In the genomic region with DNA sequence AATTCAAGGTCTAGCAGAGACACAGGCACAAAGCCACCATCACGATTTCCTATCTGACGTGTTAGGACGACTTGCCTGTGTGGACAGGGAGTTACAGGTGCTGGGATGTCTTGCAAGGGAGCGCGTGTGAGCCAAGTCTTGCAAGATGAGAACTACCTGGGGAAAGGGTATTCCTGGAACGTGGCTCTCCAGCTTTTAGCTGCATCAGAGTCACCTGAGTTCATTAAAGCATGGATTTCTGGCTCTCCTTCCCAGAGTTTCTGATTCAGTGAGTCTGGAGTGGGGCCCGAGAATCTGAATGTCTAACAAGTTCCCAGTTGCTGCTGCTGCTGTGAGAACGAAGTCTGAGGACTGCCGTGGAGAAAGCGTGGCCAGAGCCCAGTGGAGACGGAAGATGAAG, we compare ENCODE assay signal across 18 cellular contexts. TPM values are rescaled to one million over a fixed set of nuclear protein-coding genes. Genes with fewer than 3 reads are reported as not detected.
DNase-seq lines count a peak whose midpoint lies in the region; ATAC-seq, FAIRE-seq and TF ChIP-seq lines count a peak whose summit lies in the region.
"Had no signal": no experiment of that assay in that cellular context is flagged by ENCODE, and none has a peak within 500 bp of the region (broad histone marks: within the 10 kb centered on the region; RNA-seq: fewer than 3 reads in every experiment).

No MANE protein-coding gene starts in this region.

- no peak for TF ChIP-seq CTCF in HepG2 (CRISPR knock-in tag; IDR thresholded peaks at IDR 0.05)
- TF ChIP-seq CTCF in right lobe of liver (IDR thresholded peaks at IDR 0.05) = no peak
- no peak for TF ChIP-seq CTCF in VCaP (conservative IDR thresholded peaks at IDR 0.05)

- peak overlapping the region; percentile 68 for H3K9ac ChIP-seq in HepG2 (ENCODE audit: insufficient read depth, low read depth, low read length)
- H3K9ac ChIP-seq: BLaER1 had no signal

- no peaks in the 10 kb centered on the region for H4K20me1 ChIP-seq in HepG2 (ENCODE audit: insufficient read depth, low read length)
- H4K20me1 ChIP-seq: BLaER1 had no signal

- TF ChIP-seq EP300 in HepG2 (IDR thresholded peaks at IDR 0.05; ENCODE audit: low read depth in 2 of 2, low read length in 2 of 2) (no peak), HepG2 (CRISPR knock-in tag; IDR thresholded peaks at IDR 0.05; ENCODE audit: borderline replicate concordance) (no peak)

- CTCF ChIA-PET in HepG2 (lab: Yijun Ruan, JAX; ENCODE audit: low intra/inter-chr PET ratio, low total read pairs) = no interaction called here

- peak overlapping the region; percentile 100 for H3K27ac ChIP-seq in HepG2 (ENCODE audit: extremely low read length, insufficient read depth, low read length)
- H3K27ac ChIP-seq in right lobe of liver = peak overlapping the region in 1 of 3 donors; percentile 20
- peak overlapping the region; percentile 87; the same call in 1 of the 2 replicates for H3K27ac ChIP-seq in VCaP
- no peak overlapping the region for H3K27ac ChIP-seq in caudate nucleus (ENCODE audit: low read depth, low read length)
- H3K27ac ChIP-seq: BLaER1 had no signal

- no peak for TF ChIP-seq RAD21 in HepG2 (CRISPR knock-in tag; IDR thresholded peaks at IDR 0.05)

- no peak for FAIRE-seq in HepG2 (lab: Jason Lieb, UNC)
- FAIRE-seq: GM12892, GM18507, H1 had no signal

- TF ChIP-seq POLR2A in HepG2 (IDR thresholded peaks at IDR 0.05; ENCODE audit: insufficient read depth in 1 of 2, low read depth in 2 of 2, low read length in 2 of 2) (no peak), right lobe of liver (IDR thresholded peaks at IDR 0.05) (no peak)

- H3K4me1 ChIP-seq in HepG2 (ENCODE audit: insufficient read depth, low read length) (peaks cover 76% of the 10 kb centered on the region), right lobe of liver (peaks cover 0 to 31% (median 14%) of the 10 kb centered on the region in 4 donors)

- POLR2A ChIA-PET in HepG2 (lab: Yijun Ruan, JAX) = interaction anchor here (0.8 to 2.6 kb wide), 2 partner anchors 83 to 803 kb away, joined by 3 to 16 read pairs; no protein-coding TSS in a partner anchor

- intact Hi-C loops in HepG2 (cut with micrococcal nuclease; ENCODE audit: unreplicated experiment) (no loop called here), right lobe of liver (cut with DNase I) (loop anchor here in 1 of 2 donors (5.0 kb wide), 1 partner anchor 808 kb away; no protein-coding TSS in a partner anchor)

- no peaks in the 10 kb centered on the region for H3K36me3 ChIP-seq in HepG2 (replicated peaks in 1 of 2; ENCODE audit: control insufficient read depth in 1 of 2, insufficient read depth in 2 of 2, low read length in 2 of 2)
- H3K36me3 ChIP-seq in right lobe of liver = no peaks in the 10 kb centered on the region
- H3K36me3 ChIP-seq: BLaER1 had no signal

- ATAC-seq in HepG2 (no peak), right lobe of liver (no peak), GM21360 (IDR thresholded peaks at IDR 0.05; ENCODE audit: unreplicated experiment) (no peak)
- ATAC-seq: CD8-positive, alpha-beta T cell had no signal

- DNase-seq in HepG2 (ENCODE audit: low spot score) = no peak
- DNase-seq in right lobe of liver = no peak
- DNase-seq in kidney tubule cell (ENCODE audit: low spot score) = peak; percentile 74
- DNase-seq in caudate nucleus (lab: John Stamatoyannopoulos, UW) = no peak
- DNase-seq in NCI-H187 treated with DMSO at 0.1 percent for 48 hours (lab: John Stamatoyannopoulos, UW) = no peak
- no peak for DNase-seq in activated naive CD4-positive, alpha-beta T cell (lab: John Stamatoyannopoulos, UW)
- DNase-seq: 8988T; CD8-positive, alpha-beta T cell; DMS 273 treated with DMSO at 0.1 percent for 48 hours; DMS53; GDM1; H9 had no signal

- H3K79me2 ChIP-seq in HepG2 (ENCODE audit: insufficient read depth, low read length) = no peaks in the 10 kb centered on the region

- no peak overlapping the region for H3K4me3 ChIP-seq in HepG2 (replicated peaks in 1 of 3; ENCODE audit: insufficient read depth in 1 of 3, low read depth in 2 of 3, low read length in 3 of 3)
- no peak overlapping the region for H3K4me3 ChIP-seq in right lobe of liver
- H3K4me3 ChIP-seq: BLaER1 had no signal

- in situ Hi-C loops in HepG2 (cut with HindIII; ENCODE audit: extremely low pct_ligation_motif_present, low pct_unique_long_range_greater_than_20kb) = no loop called here

- no TSS peak for BruUV-seq in HepG2 (replicated peaks; lab: Mats Ljungman, UMichigan)

- 88% methylated on average over 11 of the region's 11 CpGs for WGBS in HepG2 (ENCODE audit: low lambda C conversion rate)
- WGBS in right lobe of liver (ENCODE audit: insufficient coverage, low coverage, low lambda C conversion rate, missing lambda C conversion rate) = 77% methylated on average over 6 of the region's 11 CpGs

- H2AFZ ChIP-seq in HepG2 (ENCODE audit: low read length) = no peak overlapping the region

- no peaks in the 10 kb centered on the region for H3K27me3 ChIP-seq in HepG2 (ENCODE audit: control insufficient read depth in 1 of 2, insufficient read depth in 2 of 2, low read length in 2 of 2)
- H3K27me3 ChIP-seq in right lobe of liver = no peaks in the 10 kb centered on the region
- H3K27me3 ChIP-seq: BLaER1 had no signal

- no peak overlapping the region for H3K4me2 ChIP-seq in HepG2 (ENCODE audit: low read depth, low read length)
- H3K4me2 ChIP-seq: BLaER1 had no signal

- H3K9me3 ChIP-seq in HepG2 (ENCODE audit: low read length) (no peaks in the 10 kb centered on the region), right lobe of liver (no peaks in the 10 kb centered on the region)

TF ChIP-seq in HepG2, 621 proteins besides CTCF, POLR2A, EP300 and RAD21:
- TF ChIP-seq, protein P1, sequence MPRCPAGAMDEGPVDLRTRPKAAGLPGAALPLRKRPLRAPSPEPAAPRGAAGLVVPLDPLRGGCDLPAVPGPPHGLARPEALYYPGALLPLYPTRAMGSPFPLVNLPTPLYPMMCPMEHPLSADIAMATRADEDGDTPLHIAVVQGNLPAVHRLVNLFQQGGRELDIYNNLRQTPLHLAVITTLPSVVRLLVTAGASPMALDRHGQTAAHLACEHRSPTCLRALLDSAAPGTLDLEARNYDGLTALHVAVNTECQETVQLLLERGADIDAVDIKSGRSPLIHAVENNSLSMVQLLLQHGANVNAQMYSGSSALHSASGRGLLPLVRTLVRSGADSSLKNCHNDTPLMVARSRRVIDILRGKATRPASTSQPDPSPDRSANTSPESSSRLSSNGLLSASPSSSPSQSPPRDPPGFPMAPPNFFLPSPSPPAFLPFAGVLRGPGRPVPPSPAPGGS (CRISPR knock-in tag; IDR thresholded peaks at IDR 0.05) = no peak
- TF ChIP-seq ETV5 (CRISPR knock-in tag; IDR thresholded peaks at IDR 0.05; ENCODE audit: borderline replicate concordance) (0 out of 2 replicates have a peak, but pooled peaks have one; percentile 16), GABPB1 (CRISPR knock-in tag; IDR thresholded peaks at IDR 0.05) (0 out of 2 replicates have a peak, but pooled peaks have one; percentile 2)

RNA-seq across cellular contexts. Expression of a gene that starts 30.0 kb away (rescaled TPM):
- total RNA-seq in HepG2 (2016; rRNA removed; fragmentation: Illumina TruSeq; extraction: Trizol) (not detected in 2 replicates), right lobe of liver (under 1 TPM in 5 of 6 experiments, not detected in 1; 0.23 to 0.84 (median 0.66) TPM)
- not detected in 2 replicates for total RNA-seq in HepG2 (2016; cell fraction: cytosol; rRNA removed; fragmentation: Illumina TruSeq; extraction: Trizol; ENCODE audit: low read depth)
- not detected in 2 replicates for total RNA-seq in HepG2 (2016; cell fraction: insoluble cytoplasmic fraction; rRNA removed; fragmentation: Illumina TruSeq; extraction: Trizol)
- not detected in 2 replicates for total RNA-seq in HepG2 (2016; cell fraction: membrane; rRNA removed; fragmentation: Illumina TruSeq; extraction: Trizol)
- total RNA-seq in HepG2 (2016; cell fraction: nucleus; rRNA removed; fragmentation: Illumina TruSeq; extraction: Trizol) = not detected in 2 replicates
- not detected in 2 replicates for polyA plus RNA-seq in HepG2 (2011; rRNA removed)
- not detected in 2 replicates for polyA plus RNA-seq in HepG2 (2011; cell fraction: cytosol; rRNA removed)
- not detected in 2 replicates for polyA plus RNA-seq in HepG2 (2011; cell fraction: nucleus; rRNA removed)
- polyA plus RNA-seq in HepG2 (2012) = 1.0 and 1.6 TPM in 2 replicates
- not detected in 2 replicates for polyA plus RNA-seq in HepG2 (2016; cell fraction: cytosol; fragmentation: Illumina TruSeq; extraction: Trizol; ENCODE audit: low read depth)
- not detected in 2 replicates for polyA plus RNA-seq in HepG2 (2016; cell fraction: insoluble cytoplasmic fraction; fragmentation: Illumina TruSeq; extraction: Trizol; ENCODE audit: low read depth)
- not detected in 2 replicates for polyA plus RNA-seq in HepG2 (2016; cell fraction: membrane; fragmentation: Illumina TruSeq; extraction: Trizol; ENCODE audit: low read depth)
- polyA plus RNA-seq in HepG2 (2016; cell fraction: nucleus; fragmentation: Illumina TruSeq; extraction: Trizol; ENCODE audit: insufficient read depth, low read depth) = not detected in 2 replicates
- polyA minus RNA-seq in HepG2 (2011; rRNA and poly(A)+ RNA removed; ENCODE audit: low replicate concordance) = not detected in 2 replicates
- polyA minus RNA-seq in HepG2 (2011; cell fraction: cytosol; rRNA and poly(A)+ RNA removed) = not detected in 2 replicates
- not detected in 2 replicates for polyA minus RNA-seq in HepG2 (2011; cell fraction: nucleus; rRNA and poly(A)+ RNA removed)
